8 cellular contexts compared by ENCODE assay signal in the genomic region with DNA sequence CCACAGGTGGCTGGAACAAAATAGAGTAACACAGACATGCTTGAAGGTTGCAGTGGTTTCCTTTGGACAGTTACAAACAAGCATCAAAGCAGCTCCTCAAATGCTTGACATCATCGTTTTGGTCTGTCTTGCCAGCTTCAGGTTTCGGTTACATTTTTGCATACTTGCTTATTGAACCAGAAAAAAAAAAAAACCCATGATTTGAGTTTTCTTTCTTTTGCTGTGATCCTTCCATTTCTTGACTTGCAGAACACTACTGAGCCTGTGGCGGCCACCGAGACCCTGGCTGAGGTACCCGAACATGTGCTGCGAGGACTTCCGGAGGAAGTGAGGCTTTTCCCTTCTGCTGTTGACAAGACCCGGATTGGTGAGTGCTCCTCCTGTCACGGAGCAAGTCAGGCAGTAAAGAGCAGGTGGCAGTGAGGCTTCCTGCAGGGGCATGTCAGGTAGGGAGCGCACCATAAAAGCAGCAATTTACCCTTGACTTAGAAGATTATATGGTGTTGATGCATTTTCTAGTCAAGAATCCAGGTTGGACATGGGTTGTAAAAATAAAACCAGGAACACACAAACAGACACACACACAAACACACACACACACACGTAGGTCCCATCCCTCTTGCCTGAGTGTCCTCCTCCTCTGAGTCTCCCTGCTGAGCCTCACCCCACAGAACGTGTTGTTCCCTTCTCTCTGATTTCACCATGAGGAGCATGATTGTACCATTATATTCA. TPM values are rescaled to one million over a fixed set of nuclear protein-coding genes. Genes with fewer than 3 reads are reported as not detected.
A peak's percentile ranks its signal among the peaks of the same experiment; 100 is the strongest.
DNase-seq lines count a peak whose midpoint lies in the region; ATAC-seq and TF ChIP-seq lines count a peak whose summit lies in the region.

No MANE protein-coding gene starts in this region.

- H3K79me1 ChIP-seq in neuronal stem cell (ENCODE audit: low read depth, low read length), result no peaks in the 10 kb centered on the region

- H3K9ac ChIP-seq in neuronal stem cell (ENCODE audit: low read depth, low read length, poor library complexity), result no peak overlapping the region

- peak; percentile 97 for ATAC-seq in activated T-cell treated with anti-CD3 and anti-CD28 coated beads, Interleukin-2, amount 50 U/mL, for 72 hours (replicated peaks in 1 of 2)
- ATAC-seq in left lobe of liver, result peak; percentile 33

- H2BK15ac ChIP-seq in neuronal stem cell (ENCODE audit: low read length), result no peak overlapping the region

- in situ Hi-C loops in GM13976 (cut with MboI; ENCODE audit: low sequenced_read_pairs, unreplicated experiment), result no loop called here

- H3K14ac ChIP-seq in neuronal stem cell (ENCODE audit: low read length), result no peak overlapping the region

- no peak overlapping the region for H3K23ac ChIP-seq in neuronal stem cell (ENCODE audit: low read depth, low read length, poor library complexity)

- no peak overlapping the region for H2BK5ac ChIP-seq in neuronal stem cell (ENCODE audit: low read length)

- peak overlapping the region; percentile 82 to 97 for H3K4me3 Mint-ChIP-seq in activated T-cell treated with anti-CD3 and anti-CD28 coated beads, Interleukin-2, amount 50 U/mL, for 72 hours

- H3K27ac Mint-ChIP-seq in activated T-cell treated with anti-CD3 and anti-CD28 coated beads, Interleukin-2, amount 50 U/mL, for 72 hours, result peak overlapping the region; percentile 98

- no peak overlapping the region for H2BK12ac ChIP-seq in neuronal stem cell (ENCODE audit: low read length)

- no peak overlapping the region for H4K91ac ChIP-seq in neuronal stem cell (ENCODE audit: low read depth, low read length, poor library complexity)

- no peak overlapping the region for H2BK120ac ChIP-seq in neuronal stem cell (ENCODE audit: low read depth, low read length)

- H3K18ac ChIP-seq in neuronal stem cell (ENCODE audit: low read length), result no peak overlapping the region

- no peak overlapping the region for H2AK5ac ChIP-seq in neuronal stem cell (ENCODE audit: low read depth, low read length)

- no peak overlapping the region for H3K4ac ChIP-seq in neuronal stem cell (ENCODE audit: low read length)

- H3K4me1 ChIP-seq in HEK293 (ENCODE audit: control insufficient read depth, insufficient read depth, low read length) (peaks cover 8% of the 10 kb centered on the region; the same call in 1 of the 2 replicates), neuronal stem cell (ENCODE audit: control insufficient read depth in 2 of 2, insufficient read depth in 1 of 2, low read depth in 1 of 2, low read length in 2 of 2) (peaks cover 3 to 12% of the 10 kb centered on the region in 2 donors)

- no peak for TF ChIP-seq CTCF in GM13976 (IDR thresholded peaks at IDR 0.05; ENCODE audit: borderline replicate concordance, control extremely low read depth, extremely low read depth, insufficient read depth, missing control alignments)
- TF ChIP-seq CTCF in HEK293 (tag by site-specific recombination; IDR thresholded peaks at IDR 0.05), result no peak

- H3K9me3 ChIP-seq in HEK293 (ENCODE audit: control insufficient read depth, insufficient read depth, low read depth, low read length) (no peaks in the 10 kb centered on the region), neuronal stem cell (replicated peaks in 1 of 2; ENCODE audit: control insufficient read depth in 2 of 2, insufficient read depth in 1 of 2, low read depth in 1 of 2, low read length in 2 of 2) (no peaks in the 10 kb centered on the region)

- DNase-seq in GM13976 (ENCODE audit: low spot score) (peak; percentile 76), NCI-H2196 (lab: John Stamatoyannopoulos, UW; ENCODE audit: unreplicated experiment) (peak; percentile 40), left lobe of liver (ENCODE audit: low spot score) (no peak), SKM-1 treated with dmso at 0.1 percent for 144 hours (lab: John Stamatoyannopoulos, UW; ENCODE audit: unreplicated experiment) (no peak), neuronal stem cell (ENCODE audit: low spot score) (no peak)
- DNase-seq in activated T-cell treated with anti-CD3 and anti-CD28 coated beads, Interleukin-2, amount 50 U/mL, for 72 hours, result peak; percentile 85 to 89
- peak; percentile 42 to 55 for DNase-seq in stimulated activated CD8-positive, alpha-beta memory T cell treated with anti-CD3 and anti-CD28 coated beads, Interleukin-4, amount 100 ng/mL, for 1 hour (ENCODE audit: low read depth in 2 of 2, low spot score in 1 of 2)

- H3K4me1 Mint-ChIP-seq in activated T-cell treated with anti-CD3 and anti-CD28 coated beads, Interleukin-2, amount 50 U/mL, for 72 hours (ENCODE audit: low read depth), result peaks cover 88% of the 10 kb centered on the region

- H2AFZ ChIP-seq in neuronal stem cell (ENCODE audit: low read length), result no peak overlapping the region

- no peak overlapping the region for H3K4me2 ChIP-seq in neuronal stem cell (ENCODE audit: insufficient read depth, low read length, poor library complexity, severe bottlenecking)

- H3K27ac ChIP-seq in HEK293 (ENCODE audit: extremely low read depth, low read depth, low read length) (no peak overlapping the region), neuronal stem cell (replicated peaks; ENCODE audit: low read length) (no peak overlapping the region)

- POLR2A ChIA-PET in HEK293 (lab: Yijun Ruan, JAX), result interaction anchor here (2.0 kb wide), 1 partner anchor 18 kb away, joined by 6 read pairs; no protein-coding TSS in a partner anchor

- no peak overlapping the region for H3K4me3 ChIP-seq in HEK293 (ENCODE audit: low read depth, low read length)
- no peak overlapping the region for H3K4me3 ChIP-seq in neuronal stem cell (ENCODE audit: low read length in 2 of 2)

- no peak overlapping the region for H4K8ac ChIP-seq in neuronal stem cell (ENCODE audit: low read depth, low read length)

- H3K27me3 ChIP-seq in neuronal stem cell (ENCODE audit: control insufficient read depth in 3 of 3, insufficient read depth in 3 of 3, low read depth in 1 of 3, low read length in 3 of 3), result no peaks in the 10 kb centered on the region

- WGBS in neuronal stem cell (ENCODE audit: extremely low coverage in 2 of 2, insufficient read length in 2 of 2, insufficient replicate concordance in 1 of 2), 2 donors, result no CpG with 5 or more reads among the region's 12 CpGs

- no peaks in the 10 kb centered on the region for H3K9me3 Mint-ChIP-seq in activated T-cell treated with anti-CD3 and anti-CD28 coated beads, Interleukin-2, amount 50 U/mL, for 72 hours

- no peaks in the 10 kb centered on the region for H3K36me3 ChIP-seq in HEK293 (ENCODE audit: control insufficient read depth in 2 of 2, insufficient read depth in 1 of 2, low read length in 2 of 2)
- peaks cover 0 to 12% of the 10 kb centered on the region in 2 donors for H3K36me3 ChIP-seq in neuronal stem cell (replicated peaks in 1 of 2; ENCODE audit: control insufficient read depth in 2 of 2, insufficient read depth in 2 of 2, low read length in 2 of 2)

- CTCF ChIA-PET in HEK293 (lab: Yijun Ruan, JAX), result interaction anchor here (0.5 to 3.0 kb wide), 4 partner anchors 20 to 160 kb away, joined by 3 to 8 read pairs (median 3); no protein-coding TSS in a partner anchor

- no peaks in the 10 kb centered on the region for H3K27me3 Mint-ChIP-seq in activated T-cell treated with anti-CD3 and anti-CD28 coated beads, Interleukin-2, amount 50 U/mL, for 72 hours (ENCODE audit: low read depth)

- H3K36me3 Mint-ChIP-seq in activated T-cell treated with anti-CD3 and anti-CD28 coated beads, Interleukin-2, amount 50 U/mL, for 72 hours (ENCODE audit: insufficient read depth in 2 of 2), result peaks cover 2 to 5% of the 10 kb centered on the region in 2 donors

TF ChIP-seq in HEK293, 187 proteins besides CTCF, POLR2A, EP300 and RAD21 (continues in another document):
- TF ChIP-seq ZNF157 (tag by site-specific recombination; IDR thresholded peaks at IDR 0.05) (no peak), ZNF623 (tag by site-specific recombination; IDR thresholded peaks at IDR 0.05) (no peak), ZNF133 (tag by site-specific recombination; IDR thresholded peaks at IDR 0.05) (no peak), ZNF514 (tag by site-specific recombination; IDR thresholded peaks at IDR 0.05) (no peak), ZIC2 (tag by site-specific recombination; IDR thresholded peaks at IDR 0.05) (0 out of 2 replicates have a peak, but pooled peaks have one; percentile 14), ZNF600 (tag by site-specific recombination; IDR thresholded peaks at IDR 0.05) (peak; percentile 33; the same call in 1 of the 2 replicates), ZSCAN23 (tag by site-specific recombination; IDR thresholded peaks at IDR 0.05) (no peak), PRDM1 (tag by site-specific recombination; IDR thresholded peaks at IDR 0.05) (no peak)
- TF ChIP-seq, protein P1, sequence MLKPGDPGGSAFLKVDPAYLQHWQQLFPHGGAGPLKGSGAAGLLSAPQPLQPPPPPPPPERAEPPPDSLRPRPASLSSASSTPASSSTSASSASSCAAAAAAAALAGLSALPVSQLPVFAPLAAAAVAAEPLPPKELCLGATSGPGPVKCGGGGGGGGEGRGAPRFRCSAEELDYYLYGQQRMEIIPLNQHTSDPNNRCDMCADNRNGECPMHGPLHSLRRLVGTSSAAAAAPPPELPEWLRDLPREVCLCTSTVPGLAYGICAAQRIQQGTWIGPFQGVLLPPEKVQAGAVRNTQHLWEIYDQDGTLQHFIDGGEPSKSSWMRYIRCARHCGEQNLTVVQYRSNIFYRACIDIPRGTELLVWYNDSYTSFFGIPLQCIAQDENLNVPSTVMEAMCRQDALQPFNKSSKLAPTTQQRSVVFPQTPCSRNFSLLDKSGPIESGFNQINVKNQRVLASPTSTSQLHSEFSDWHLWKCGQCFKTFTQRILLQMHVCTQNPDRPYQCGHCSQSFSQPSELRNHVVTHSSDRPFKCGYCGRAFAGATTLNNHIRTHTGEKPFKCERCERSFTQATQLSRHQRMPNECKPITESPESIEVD (tag by site-specific recombination; IDR thresholded peaks at IDR 0.05), result 0 out of 2 replicates have a peak, but pooled peaks have one; percentile 24
- TF ChIP-seq, protein P2, sequence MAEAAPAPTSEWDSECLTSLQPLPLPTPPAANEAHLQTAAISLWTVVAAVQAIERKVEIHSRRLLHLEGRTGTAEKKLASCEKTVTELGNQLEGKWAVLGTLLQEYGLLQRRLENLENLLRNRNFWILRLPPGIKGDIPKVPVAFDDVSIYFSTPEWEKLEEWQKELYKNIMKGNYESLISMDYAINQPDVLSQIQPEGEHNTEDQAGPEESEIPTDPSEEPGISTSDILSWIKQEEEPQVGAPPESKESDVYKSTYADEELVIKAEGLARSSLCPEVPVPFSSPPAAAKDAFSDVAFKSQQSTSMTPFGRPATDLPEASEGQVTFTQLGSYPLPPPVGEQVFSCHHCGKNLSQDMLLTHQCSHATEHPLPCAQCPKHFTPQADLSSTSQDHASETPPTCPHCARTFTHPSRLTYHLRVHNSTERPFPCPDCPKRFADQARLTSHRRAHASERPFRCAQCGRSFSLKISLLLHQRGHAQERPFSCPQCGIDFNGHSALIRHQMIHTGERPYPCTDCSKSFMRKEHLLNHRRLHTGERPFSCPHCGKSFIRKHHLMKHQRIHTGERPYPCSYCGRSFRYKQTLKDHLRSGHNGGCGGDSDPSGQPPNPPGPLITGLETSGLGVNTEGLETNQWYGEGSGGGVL (tag by site-specific recombination; IDR thresholded peaks at IDR 0.05), result no peak

RNA-seq across cellular contexts. Expression of gene PRDM2, which starts 30.9 kb away (rescaled TPM):
- 10 to 100 TPM; 61.9 to 65.8 TPM for total RNA-seq in activated T-cell treated with anti-CD3 and anti-CD28 coated beads, Interleukin-2, amount 50 U/mL, for 72 hours
- 11.7 TPM for total RNA-seq in left lobe of liver
- 27.5 TPM for polyA plus RNA-seq in neuronal stem cell (2013, experiment 1 of 2)
- polyA plus RNA-seq in neuronal stem cell (2013, experiment 2 of 2), result 26.8 TPM

Comparison
In these comparisons a context has a peak if more than half of its experiments do, and no peak if none do; other contexts are left out.
1. DNase-seq: peak in GM13976 (single experiment), NCI-H2196 (single experiment), activated T-cell treated with anti-CD3 and anti-CD28 coated beads, Interleukin-2, amount 50 U/mL, for 72 hours (2 of 2) and stimulated activated CD8-positive, alpha-beta memory T cell treated with anti-CD3 and anti-CD28 coated beads, Interleukin-4, amount 100 ng/mL, for 1 hour (2 of 2); none in left lobe of liver (single experiment), SKM-1 treated with dmso at 0.1 percent for 144 hours (single experiment) and neuronal stem cell (single experiment).